ENCODE assay signal across 1 cellular context in the genomic region with DNA sequence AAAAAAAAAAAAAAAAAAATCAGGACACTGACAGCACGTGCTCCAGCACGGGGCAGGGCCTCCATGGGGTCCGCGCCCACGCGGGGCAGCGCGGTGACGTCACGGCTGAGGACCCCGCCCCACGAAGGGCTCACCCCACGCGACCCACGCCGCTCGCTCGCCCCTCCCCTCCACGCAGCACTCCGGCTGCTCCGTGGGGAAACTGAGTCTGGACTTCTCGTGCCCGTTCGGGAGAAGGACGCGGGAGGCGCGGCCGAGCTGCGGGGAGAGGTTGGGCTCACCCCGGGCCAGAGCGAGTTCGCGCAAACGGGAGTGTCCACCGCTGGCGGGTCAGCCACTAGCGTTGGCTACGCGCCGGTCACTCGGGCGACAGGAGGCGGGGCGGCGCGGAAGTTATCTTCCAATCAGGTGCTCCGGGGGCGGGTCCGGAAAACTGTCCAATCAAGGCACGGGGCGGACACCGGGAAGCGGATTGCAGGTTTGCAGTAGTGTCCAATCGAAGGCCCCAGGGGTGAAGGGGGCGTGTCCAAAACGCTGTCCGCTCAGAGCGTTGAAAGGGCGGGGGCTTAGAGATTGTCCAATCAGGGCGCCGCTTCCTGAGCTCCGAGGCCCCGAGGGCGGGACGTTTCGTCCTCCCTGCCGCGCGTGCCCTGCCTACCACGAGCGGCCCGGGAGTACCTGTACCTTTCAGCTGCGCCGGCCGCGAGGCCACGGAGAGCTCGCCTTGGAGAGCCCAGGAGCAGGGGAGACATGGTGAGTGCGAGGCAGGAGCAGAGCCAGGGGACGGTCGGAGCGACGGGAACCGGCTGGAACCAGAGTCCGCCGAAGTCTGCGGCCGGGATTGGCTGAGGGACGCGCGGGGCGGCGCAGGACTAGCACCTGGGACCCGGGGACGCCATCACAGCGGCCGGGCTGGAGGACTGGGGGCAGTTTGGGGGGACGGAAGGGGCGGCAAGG.
TF ChIP-seq lines count a peak whose summit lies in the region.

A gene (plus strand): TSS at position 633 of the 957 bp plus-strand sequence. CDS start 118 bp downstream, at position 751.

TF ChIP-seq in GM12878, 131 proteins besides CTCF, POLR2A, EP300 and RAD21 (continued from another document):
- TF ChIP-seq, protein P1, sequence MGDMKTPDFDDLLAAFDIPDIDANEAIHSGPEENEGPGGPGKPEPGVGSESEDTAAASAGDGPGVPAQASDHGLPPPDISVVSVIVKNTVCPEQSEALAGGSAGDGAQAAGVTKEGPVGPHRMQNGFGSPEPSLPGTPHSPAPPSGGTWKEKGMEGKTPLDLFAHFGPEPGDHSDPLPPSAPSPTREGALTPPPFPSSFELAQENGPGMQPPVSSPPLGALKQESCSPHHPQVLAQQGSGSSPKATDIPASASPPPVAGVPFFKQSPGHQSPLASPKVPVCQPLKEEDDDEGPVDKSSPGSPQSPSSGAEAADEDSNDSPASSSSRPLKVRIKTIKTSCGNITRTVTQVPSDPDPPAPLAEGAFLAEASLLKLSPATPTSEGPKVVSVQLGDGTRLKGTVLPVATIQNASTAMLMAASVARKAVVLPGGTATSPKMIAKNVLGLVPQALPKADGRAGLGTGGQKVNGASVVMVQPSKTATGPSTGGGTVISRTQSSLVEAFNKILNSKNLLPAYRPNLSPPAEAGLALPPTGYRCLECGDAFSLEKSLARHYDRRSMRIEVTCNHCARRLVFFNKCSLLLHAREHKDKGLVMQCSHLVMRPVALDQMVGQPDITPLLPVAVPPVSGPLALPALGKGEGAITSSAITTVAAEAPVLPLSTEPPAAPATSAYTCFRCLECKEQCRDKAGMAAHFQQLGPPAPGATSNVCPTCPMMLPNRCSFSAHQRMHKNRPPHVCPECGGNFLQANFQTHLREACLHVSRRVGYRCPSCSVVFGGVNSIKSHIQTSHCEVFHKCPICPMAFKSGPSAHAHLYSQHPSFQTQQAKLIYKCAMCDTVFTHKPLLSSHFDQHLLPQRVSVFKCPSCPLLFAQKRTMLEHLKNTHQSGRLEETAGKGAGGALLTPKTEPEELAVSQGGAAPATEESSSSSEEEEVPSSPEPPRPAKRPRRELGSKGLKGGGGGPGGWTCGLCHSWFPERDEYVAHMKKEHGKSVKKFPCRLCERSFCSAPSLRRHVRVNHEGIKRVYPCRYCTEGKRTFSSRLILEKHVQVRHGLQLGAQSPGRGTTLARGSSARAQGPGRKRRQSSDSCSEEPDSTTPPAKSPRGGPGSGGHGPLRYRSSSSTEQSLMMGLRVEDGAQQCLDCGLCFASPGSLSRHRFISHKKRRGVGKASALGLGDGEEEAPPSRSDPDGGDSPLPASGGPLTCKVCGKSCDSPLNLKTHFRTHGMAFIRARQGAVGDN (IDR thresholded peaks at IDR 0.05): no peak
- TF ChIP-seq, protein P2, sequence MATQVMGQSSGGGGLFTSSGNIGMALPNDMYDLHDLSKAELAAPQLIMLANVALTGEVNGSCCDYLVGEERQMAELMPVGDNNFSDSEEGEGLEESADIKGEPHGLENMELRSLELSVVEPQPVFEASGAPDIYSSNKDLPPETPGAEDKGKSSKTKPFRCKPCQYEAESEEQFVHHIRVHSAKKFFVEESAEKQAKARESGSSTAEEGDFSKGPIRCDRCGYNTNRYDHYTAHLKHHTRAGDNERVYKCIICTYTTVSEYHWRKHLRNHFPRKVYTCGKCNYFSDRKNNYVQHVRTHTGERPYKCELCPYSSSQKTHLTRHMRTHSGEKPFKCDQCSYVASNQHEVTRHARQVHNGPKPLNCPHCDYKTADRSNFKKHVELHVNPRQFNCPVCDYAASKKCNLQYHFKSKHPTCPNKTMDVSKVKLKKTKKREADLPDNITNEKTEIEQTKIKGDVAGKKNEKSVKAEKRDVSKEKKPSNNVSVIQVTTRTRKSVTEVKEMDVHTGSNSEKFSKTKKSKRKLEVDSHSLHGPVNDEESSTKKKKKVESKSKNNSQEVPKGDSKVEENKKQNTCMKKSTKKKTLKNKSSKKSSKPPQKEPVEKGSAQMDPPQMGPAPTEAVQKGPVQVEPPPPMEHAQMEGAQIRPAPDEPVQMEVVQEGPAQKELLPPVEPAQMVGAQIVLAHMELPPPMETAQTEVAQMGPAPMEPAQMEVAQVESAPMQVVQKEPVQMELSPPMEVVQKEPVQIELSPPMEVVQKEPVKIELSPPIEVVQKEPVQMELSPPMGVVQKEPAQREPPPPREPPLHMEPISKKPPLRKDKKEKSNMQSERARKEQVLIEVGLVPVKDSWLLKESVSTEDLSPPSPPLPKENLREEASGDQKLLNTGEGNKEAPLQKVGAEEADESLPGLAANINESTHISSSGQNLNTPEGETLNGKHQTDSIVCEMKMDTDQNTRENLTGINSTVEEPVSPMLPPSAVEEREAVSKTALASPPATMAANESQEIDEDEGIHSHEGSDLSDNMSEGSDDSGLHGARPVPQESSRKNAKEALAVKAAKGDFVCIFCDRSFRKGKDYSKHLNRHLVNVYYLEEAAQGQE (IDR thresholded peaks at IDR 0.05; ENCODE audit: low read depth, low read length): no peak
- 0 out of 2 replicates have a peak, but pooled peaks have one; percentile 46 for TF ChIP-seq YY1 (IDR thresholded peaks at IDR 0.05; ENCODE audit: low read depth, low read length)
- TF ChIP-seq, protein P3, sequence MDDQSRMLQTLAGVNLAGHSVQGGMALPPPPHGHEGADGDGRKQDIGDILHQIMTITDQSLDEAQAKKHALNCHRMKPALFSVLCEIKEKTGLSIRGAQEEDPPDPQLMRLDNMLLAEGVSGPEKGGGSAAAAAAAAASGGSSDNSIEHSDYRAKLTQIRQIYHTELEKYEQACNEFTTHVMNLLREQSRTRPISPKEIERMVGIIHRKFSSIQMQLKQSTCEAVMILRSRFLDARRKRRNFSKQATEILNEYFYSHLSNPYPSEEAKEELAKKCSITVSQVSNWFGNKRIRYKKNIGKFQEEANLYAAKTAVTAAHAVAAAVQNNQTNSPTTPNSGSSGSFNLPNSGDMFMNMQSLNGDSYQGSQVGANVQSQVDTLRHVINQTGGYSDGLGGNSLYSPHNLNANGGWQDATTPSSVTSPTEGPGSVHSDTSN (IDR thresholded peaks at IDR 0.05; ENCODE audit: insufficient replicate concordance, low read depth, low read length): no peak
- peak; percentile 28; the same call in 1 of the 3 replicates for TF ChIP-seq POU2F2 (IDR thresholded peaks at IDR 0.05; ENCODE audit: borderline replicate concordance, low read depth, low read length)
- TF ChIP-seq, protein P4, sequence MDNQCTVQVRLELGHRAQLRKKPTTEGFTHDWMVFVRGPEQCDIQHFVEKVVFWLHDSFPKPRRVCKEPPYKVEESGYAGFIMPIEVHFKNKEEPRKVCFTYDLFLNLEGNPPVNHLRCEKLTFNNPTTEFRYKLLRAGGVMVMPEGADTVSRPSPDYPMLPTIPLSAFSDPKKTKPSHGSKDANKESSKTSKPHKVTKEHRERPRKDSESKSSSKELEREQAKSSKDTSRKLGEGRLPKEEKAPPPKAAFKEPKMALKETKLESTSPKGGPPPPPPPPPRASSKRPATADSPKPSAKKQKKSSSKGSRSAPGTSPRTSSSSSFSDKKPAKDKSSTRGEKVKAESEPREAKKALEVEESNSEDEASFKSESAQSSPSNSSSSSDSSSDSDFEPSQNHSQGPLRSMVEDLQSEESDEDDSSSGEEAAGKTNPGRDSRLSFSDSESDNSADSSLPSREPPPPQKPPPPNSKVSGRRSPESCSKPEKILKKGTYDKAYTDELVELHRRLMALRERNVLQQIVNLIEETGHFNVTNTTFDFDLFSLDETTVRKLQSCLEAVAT (IDR thresholded peaks at IDR 0.05): no peak
- TF ChIP-seq, protein P5, sequence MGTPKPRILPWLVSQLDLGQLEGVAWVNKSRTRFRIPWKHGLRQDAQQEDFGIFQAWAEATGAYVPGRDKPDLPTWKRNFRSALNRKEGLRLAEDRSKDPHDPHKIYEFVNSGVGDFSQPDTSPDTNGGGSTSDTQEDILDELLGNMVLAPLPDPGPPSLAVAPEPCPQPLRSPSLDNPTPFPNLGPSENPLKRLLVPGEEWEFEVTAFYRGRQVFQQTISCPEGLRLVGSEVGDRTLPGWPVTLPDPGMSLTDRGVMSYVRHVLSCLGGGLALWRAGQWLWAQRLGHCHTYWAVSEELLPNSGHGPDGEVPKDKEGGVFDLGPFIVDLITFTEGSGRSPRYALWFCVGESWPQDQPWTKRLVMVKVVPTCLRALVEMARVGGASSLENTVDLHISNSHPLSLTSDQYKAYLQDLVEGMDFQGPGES (IDR thresholded peaks at IDR 0.05): peak; percentile 85
- TF ChIP-seq BMI1 (IDR thresholded peaks at IDR 0.05; ENCODE audit: borderline replicate concordance): no peak
- TF ChIP-seq CHD2 (IDR thresholded peaks at IDR 0.05; ENCODE audit: borderline replicate concordance, low read depth, low read length): peak; percentile 75
